In genomic region chr14:83559721-83560120, GRCh38 we compare ENCODE assay signal across 26 cellular contexts.
DNase-seq lines count a peak whose midpoint lies in the region; TF ChIP-seq lines count a peak whose summit lies in the region.
"Had no signal": no experiment of that assay in that cellular context is flagged by ENCODE, and none has a peak within 500 bp of the region (broad histone marks: within the 10 kb centered on the region; RNA-seq: fewer than 3 reads in every experiment).

No MANE protein-coding gene starts in this region.

- H3K4me1 ChIP-seq in GM23248 (ENCODE audit: insufficient read depth) (no peaks in the 10 kb centered on the region), adipocyte (ENCODE audit: control insufficient read depth, insufficient read depth, low read length) (no peaks in the 10 kb centered on the region), fibroblast of lung (ENCODE audit: control insufficient read depth, extremely low read depth, insufficient read depth, low read length) (no peaks in the 10 kb centered on the region)

- no peaks in the 10 kb centered on the region for H3F3A ChIP-seq in GM23248 (ENCODE audit: insufficient read depth)

- H3K79me2 ChIP-seq in GM23248 (ENCODE audit: insufficient read depth) (no peaks in the 10 kb centered on the region), fibroblast of lung (ENCODE audit: control insufficient read depth, insufficient read depth, low read length) (no peaks in the 10 kb centered on the region)

- no peak overlapping the region for H2AFZ ChIP-seq in GM23248
- no peak overlapping the region for H2AFZ ChIP-seq in fibroblast of lung (ENCODE audit: low read length)

- H3K9me2 ChIP-seq in GM23248 (ENCODE audit: insufficient read depth): no peaks in the 10 kb centered on the region

- TF ChIP-seq CTCF in fibroblast of lung (conservative IDR thresholded peaks at IDR 0.05 in 1 of 2, IDR thresholded peaks at IDR 0.05 in 1 of 2; ENCODE audit: low read depth in 1 of 2, low read length in 2 of 2) (no peak), retinal pigment epithelial cell (conservative IDR thresholded peaks at IDR 0.05; ENCODE audit: low read depth, low read length) (no peak)

- no peak overlapping the region for H3K4me3 ChIP-seq in GM23248
- no peak overlapping the region for H3K4me3 ChIP-seq in adipocyte (ENCODE audit: low read length)
- H3K4me3 ChIP-seq in fibroblast of lung (replicated peaks in 1 of 4; ENCODE audit: control extremely low read depth in 1 of 4, insufficient read depth in 1 of 4, low read depth in 3 of 4, low read length in 4 of 4): no peak overlapping the region
- no peak overlapping the region for H3K4me3 ChIP-seq in retinal pigment epithelial cell (ENCODE audit: low read length)
- H3K4me3 ChIP-seq: ovary, skin epidermis had no signal

- H3K27ac ChIP-seq in GM23248 (no peak overlapping the region), fibroblast of lung (ENCODE audit: insufficient read depth, low read length) (no peak overlapping the region)
- H3K27ac ChIP-seq: ovary, skin epidermis had no signal

- H3K9ac ChIP-seq in GM23248 (no peak overlapping the region), adipocyte (ENCODE audit: low read length) (no peak overlapping the region), fibroblast of lung (ENCODE audit: insufficient read depth, low read length) (no peak overlapping the region)

- in situ Hi-C loops in GM23248 (cut with MboI): no loop called here

- H3K4me2 ChIP-seq in GM23248 (ENCODE audit: unreplicated experiment) (no peak overlapping the region), fibroblast of lung (ENCODE audit: extremely low read depth, insufficient read depth, low read length) (no peak overlapping the region)

- H3K36me3 ChIP-seq in GM23248 (ENCODE audit: low read depth): no peaks in the 10 kb centered on the region
- no peaks in the 10 kb centered on the region for H3K36me3 ChIP-seq in adipocyte (ENCODE audit: control insufficient read depth, insufficient read depth, low read length, severe bottlenecking)
- no peaks in the 10 kb centered on the region for H3K36me3 ChIP-seq in fibroblast of lung (ENCODE audit: control insufficient read depth, insufficient read depth, low read length)
- H3K36me3 ChIP-seq: ovary had no signal

- H3K9me3 ChIP-seq in GM23248 (ENCODE audit: low read depth): no peaks in the 10 kb centered on the region
- no peaks in the 10 kb centered on the region for H3K9me3 ChIP-seq in adipocyte (ENCODE audit: control insufficient read depth, low read length)
- H3K9me3 ChIP-seq in fibroblast of lung (ENCODE audit: control insufficient read depth, insufficient read depth, low read depth, low read length): no peaks in the 10 kb centered on the region
- H3K9me3 ChIP-seq: ovary had no signal

- H4K20me1 ChIP-seq in GM23248 (ENCODE audit: insufficient read depth): no peaks in the 10 kb centered on the region
- H4K20me1 ChIP-seq in fibroblast of lung (ENCODE audit: control insufficient read depth, extremely low read depth, insufficient read depth, low read length): no peaks in the 10 kb centered on the region

- DNase-seq in GM23248 (peak; percentile 4), adipocyte (ENCODE audit: low read depth) (peak; percentile 81), fibroblast of lung (ENCODE audit: low read depth in 2 of 2) (peak; percentile 18 to 43), retinal pigment epithelial cell (ENCODE audit: low read depth) (peak; percentile 31), SW480 (ENCODE audit: low spot score) (no peak), NCI-H1930 (lab: John Stamatoyannopoulos, UW) (no peak), NCI-H2107 (lab: John Stamatoyannopoulos, UW) (no peak)
- DNase-seq: activated CD4-positive, alpha-beta T cell treated with anti-CD3 and anti-CD28 coated beads, Interleukin-2, amount 50 U/mL, for 4 hours; activated CD4-positive, CD25-positive, alpha-beta regulatory T cell; activated CD8-positive, alpha-beta memory T cell treated with anti-CD3 and anti-CD28 coated beads, Interleukin-2, amount 10 ng/mL, durations not matched to agents 7 days and 5 days; activated gamma-delta T cell; activated naive CD8-positive, alpha-beta T cell treated with anti-CD3 and anti-CD28 coated beads for 36 hours; activated T-cell treated with anti-CD3 and anti-CD28 coated beads, Interleukin-2, amount 50 U/mL, for 4 hours; CD4-positive, CD25-positive, alpha-beta regulatory T cell; H7; hypothalamus; left colon; NCI-H1048; NCI-H1694; NCI-H2171; NCI-H510A; OCI-M1; ovary; stimulated activated naive B cell treated with anti-CD40 and anti-IgM and Interleukin-4, amounts not matched to agents 10 μg/mL and 1 μg/mL and 100 μg/mL, for 72 hours; substantia nigra had no signal

- H3K27me3 ChIP-seq in GM23248 (replicated peaks; ENCODE audit: insufficient read depth) (no peaks in the 10 kb centered on the region), adipocyte (replicated peaks; ENCODE audit: control insufficient read depth, insufficient read depth, low read length) (no peaks in the 10 kb centered on the region), fibroblast of lung (ENCODE audit: control insufficient read depth, insufficient read depth, low read length) (no peaks in the 10 kb centered on the region)
- H3K27me3 ChIP-seq: ovary had no signal

Comparison
In these comparisons a context has a peak if more than half of its experiments do, and no peak if none do; other contexts are left out.
1. DNase-seq: peak in GM23248 (single experiment), adipocyte (single experiment), fibroblast of lung (2 of 2) and retinal pigment epithelial cell (single experiment); none in SW480 (single experiment), NCI-H1930 (0 of 2) and NCI-H2107 (single experiment).